ENCODE assay signal across 17 cellular contexts in the genomic region with DNA sequence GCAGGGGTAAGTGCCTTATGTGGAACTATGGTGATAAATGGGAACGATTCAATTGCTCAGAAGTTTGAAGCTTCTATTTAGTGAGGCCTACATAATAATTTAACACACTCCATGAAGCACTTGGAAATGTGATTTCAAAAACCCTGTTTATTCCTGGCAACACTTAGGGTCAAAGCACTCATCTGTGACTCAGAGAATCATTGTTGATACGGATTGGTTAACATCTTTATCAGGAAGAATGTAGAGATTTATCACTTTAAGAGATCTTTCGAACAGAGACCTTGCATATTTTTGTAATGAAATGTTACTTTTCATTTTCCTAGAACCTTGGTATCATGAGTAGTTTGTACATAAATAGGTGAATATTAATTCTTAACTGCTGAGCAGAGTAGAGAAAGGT.
A peak's percentile ranks its signal among the peaks of the same experiment; 100 is the strongest.
DNase-seq lines count a peak whose midpoint lies in the region; FAIRE-seq and TF ChIP-seq lines count a peak whose summit lies in the region.
"Had no signal": no experiment of that assay in that cellular context is flagged by ENCODE, and none has a peak within 500 bp of the region (broad histone marks: within the 10 kb centered on the region; RNA-seq: fewer than 3 reads in every experiment).

No MANE protein-coding gene starts in this region.

- H3K27me3 ChIP-seq in bronchial epithelial cell (ENCODE audit: control insufficient read depth, insufficient read depth, low read length), result no peaks in the 10 kb centered on the region
- H3K27me3 ChIP-seq: BE2C, neural progenitor cell, sigmoid colon, tibial artery had no signal

- DNase-seq in AG09309 (ENCODE audit: low read depth) (peak; percentile 21), LHCN-M2 (ENCODE audit: low read depth) (peak; percentile 0), bronchial epithelial cell (ENCODE audit: low read depth) (peak; percentile 74), iris pigment epithelial cell (ENCODE audit: low read depth) (peak; percentile 95), NOMO-1 treated with DMSO at 0.1 percent for 48 hours (lab: John Stamatoyannopoulos, UW; ENCODE audit: unreplicated experiment) (no peak), SIG-M5 (lab: John Stamatoyannopoulos, UW) (no peak), DMS 273 (lab: John Stamatoyannopoulos, UW; ENCODE audit: unreplicated experiment) (no peak), superior temporal gyrus (ENCODE audit: extremely low spot score) (no peak)
- DNase-seq: activated gamma-delta T cell, BE2C, DMS 273 treated with DMSO at 0.1 percent for 48 hours, glutamatergic neuron, NCI-H1092, sigmoid colon, tibial artery had no signal

- no peaks in the 10 kb centered on the region for H3K36me3 ChIP-seq in bronchial epithelial cell (ENCODE audit: control insufficient read depth, insufficient read depth, low read length)
- H3K36me3 ChIP-seq: BE2C, neural progenitor cell, sigmoid colon, tibial artery had no signal

- FAIRE-seq in bronchial epithelial cell (lab: Jason Lieb, UNC), result no peak
- FAIRE-seq: islet of Langerhans had no signal

- H3K4me3 ChIP-seq in AG09309 (ENCODE audit: control insufficient read depth, low read depth, low read length), result no peak overlapping the region
- no peak overlapping the region for H3K4me3 ChIP-seq in bronchial epithelial cell (ENCODE audit: low read depth, low read length)
- H3K4me3 ChIP-seq: neural progenitor cell, sigmoid colon, tibial artery had no signal

- TF ChIP-seq CTCF in AG09309 (IDR thresholded peaks at IDR 0.05; ENCODE audit: control insufficient read depth, insufficient read depth, low read depth, low read length, missing control alignments) (no peak), bronchial epithelial cell (IDR thresholded peaks at IDR 0.05; ENCODE audit: insufficient read depth, low read length, severe bottlenecking) (no peak)

Comparison
In these comparisons a context has a peak if more than half of its experiments do, and no peak if none do; other contexts are left out.
1. DNase-seq: peak in AG09309 (single experiment), LHCN-M2 (single experiment), bronchial epithelial cell (single experiment) and iris pigment epithelial cell (single experiment); none in NOMO-1 treated with DMSO at 0.1 percent for 48 hours (single experiment), SIG-M5 (single experiment), DMS 273 (single experiment) and superior temporal gyrus (single experiment).